In the genomic region with DNA sequence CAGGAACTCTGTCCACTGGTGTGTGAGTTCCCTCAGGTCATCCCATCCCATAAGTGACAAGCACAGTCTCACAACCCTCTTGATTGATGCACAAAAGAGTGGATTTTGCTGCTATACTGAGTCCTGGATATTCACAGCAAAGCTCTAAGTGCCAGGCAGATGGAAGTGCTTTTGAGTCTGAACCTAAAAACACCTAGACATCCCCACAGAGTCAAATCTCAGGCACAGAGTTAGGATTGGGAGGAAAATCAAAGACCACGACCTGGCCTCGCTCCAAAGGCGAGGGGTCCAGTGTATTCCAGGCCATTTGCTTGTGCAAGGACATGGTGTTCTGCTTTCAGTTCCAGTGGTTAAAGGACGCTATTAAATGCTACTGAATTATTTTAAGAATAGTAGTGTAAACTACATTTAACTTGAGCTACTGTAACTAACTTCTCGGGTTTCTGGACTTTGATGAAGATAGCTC, we compare ENCODE assay signal across 1 cellular context.
TF ChIP-seq lines count a peak whose summit lies in the region.

No MANE protein-coding gene starts in this region.

TF ChIP-seq in HepG2, 621 proteins besides CTCF, POLR2A, EP300 and RAD21 (continued from another document):
- TF ChIP-seq ZNF512B (CRISPR knock-in tag; IDR thresholded peaks at IDR 0.05; ENCODE audit: borderline replicate concordance) (no peak), MTA1 (CRISPR knock-in tag; IDR thresholded peaks at IDR 0.05; ENCODE audit: borderline replicate concordance) (no peak), ZFYVE20 (CRISPR knock-in tag; IDR thresholded peaks at IDR 0.05; ENCODE audit: borderline replicate concordance, low read depth) (no peak), NONO (IDR thresholded peaks at IDR 0.05) (no peak), NONO (CRISPR knock-in tag; conservative IDR thresholded peaks at IDR 0.05) (no peak), ZNF607 (CRISPR knock-in tag; IDR thresholded peaks at IDR 0.05; ENCODE audit: borderline replicate concordance) (peak; percentile 20; the same call in 1 of the 2 replicates), STAG1 (CRISPR knock-in tag; IDR thresholded peaks at IDR 0.05) (no peak), FOXA3 (CRISPR knock-in tag; IDR thresholded peaks at IDR 0.05) (no peak), ZNF264 (CRISPR knock-in tag; IDR thresholded peaks at IDR 0.05) (no peak), ZBTB3 (CRISPR knock-in tag; IDR thresholded peaks at IDR 0.05; ENCODE audit: borderline replicate concordance, low read depth) (no peak), ZNF766 (CRISPR knock-in tag; IDR thresholded peaks at IDR 0.05; ENCODE audit: borderline replicate concordance) (0 out of 2 replicates have a peak, but pooled peaks have one; percentile 3)
